Comparison of ENCODE assay signal across 8 cellular contexts in genomic region chr19:57435062-57435978, GRCh38. TPM values are rescaled to one million over a fixed set of nuclear protein-coding genes. Genes with fewer than 3 reads are reported as not detected.
A peak's percentile ranks its signal among the peaks of the same experiment; 100 is the strongest.
DNase-seq lines count a peak whose midpoint lies in the region; ATAC-seq and TF ChIP-seq lines count a peak whose summit lies in the region.

ZNF749 (plus strand) TSS chr19:57435325; CDS start chr19:57435579, 254 bp downstream.

- intact Hi-C loops in CD14-positive monocyte (cut with micrococcal nuclease): loop anchor here (2.0 to 10.0 kb wide), 4 partner anchors 25 to 71 kb away; partner anchors contain the start of genes ZNF17 (in 2 of the 2), TRAPPC2B (in 1 of the 2), ZNF419 (in 1 of the 2) and ZNF547 (in 1 of the 2)
- intact Hi-C loops in dendritic cell treated with granulocyte-macrophage colony-stimulating factor and Interleukin-4, amounts not matched to agents 40 ng/mL and 50 ng/mL, for 4 days (cut with micrococcal nuclease): loop anchor here (1.0 to 5.0 kb wide), 3 partner anchors 24 to 46 kb away; partner anchors contain the start of genes ZNF17, ZNF548 and ZNF772

- H3K4me1 Mint-ChIP-seq in CD14-positive monocyte: peaks cover 22% of the 10 kb centered on the region
- H3K4me1 Mint-ChIP-seq in dendritic cell treated with granulocyte-macrophage colony-stimulating factor and Interleukin-4, amounts not matched to agents 40 ng/mL and 50 ng/mL, for 4 days (ENCODE audit: low read depth): peaks cover 21% of the 10 kb centered on the region

- H3K9me3 Mint-ChIP-seq in CD14-positive monocyte: peaks cover 28 to 62% (median 41%) of the 10 kb centered on the region in 7 donors
- H3K9me3 Mint-ChIP-seq in dendritic cell treated with granulocyte-macrophage colony-stimulating factor and Interleukin-4, amounts not matched to agents 40 ng/mL and 50 ng/mL, for 4 days: peaks cover 61% of the 10 kb centered on the region

- peaks cover 0 to 4% (median 1%) of the 10 kb centered on the region in 3 donors for H3K27me3 Mint-ChIP-seq in CD14-positive monocyte (ENCODE audit: low read depth in 3 of 3)
- H3K27me3 Mint-ChIP-seq in dendritic cell treated with granulocyte-macrophage colony-stimulating factor and Interleukin-4, amounts not matched to agents 40 ng/mL and 50 ng/mL, for 4 days: no peaks in the 10 kb centered on the region

- H3K4me3 Mint-ChIP-seq in CD14-positive monocyte: peak within 1 kb of the TSS; percentile 91 to 96
- peak within 1 kb of the TSS; percentile 83 for H3K4me3 Mint-ChIP-seq in dendritic cell treated with granulocyte-macrophage colony-stimulating factor and Interleukin-4, amounts not matched to agents 40 ng/mL and 50 ng/mL, for 4 days

- peaks cover 12 to 19% of the 10 kb centered on the region in 2 donors for H3K36me3 Mint-ChIP-seq in CD14-positive monocyte
- peaks cover 43% of the 10 kb centered on the region for H3K36me3 Mint-ChIP-seq in dendritic cell treated with granulocyte-macrophage colony-stimulating factor and Interleukin-4, amounts not matched to agents 40 ng/mL and 50 ng/mL, for 4 days (ENCODE audit: low read depth)

- no peak for TF ChIP-seq CTCF in CD14-positive monocyte (IDR thresholded peaks at IDR 0.05)

- DNase-seq in CD14-positive monocyte (ENCODE audit: low spot score) (peak; percentile 96), NCI-H748 treated with DMSO at 0.1 percent for 48 hours (lab: John Stamatoyannopoulos, UW) (peak; percentile 99), left lobe of liver (ENCODE audit: low spot score) (peak; percentile 98)
- peak; percentile 96 for DNase-seq in activated CD4-positive, alpha-beta T cell treated with anti-CD3 and anti-CD28 coated beads, Interleukin-2, amount 50 U/mL, for 1 hour
- DNase-seq in stimulated activated CD4-positive, alpha-beta T cell treated with anti-CD3 and anti-CD28 coated beads, Interleukin-2, amount 100 ng/mL, for 24 hours: peak; percentile 93 to 97

- ATAC-seq in GM19397 (IDR thresholded peaks at IDR 0.05; ENCODE audit: unreplicated experiment) (peak; percentile 97), HG03565 (IDR thresholded peaks at IDR 0.05; ENCODE audit: unreplicated experiment) (peak; percentile 95), left lobe of liver (peak; percentile 99)

- peak within 1 kb of the TSS; percentile 49 to 89 (median 69) for H3K27ac Mint-ChIP-seq in CD14-positive monocyte
- peak within 1 kb of the TSS; percentile 76 for H3K27ac Mint-ChIP-seq in dendritic cell treated with granulocyte-macrophage colony-stimulating factor and Interleukin-4, amounts not matched to agents 40 ng/mL and 50 ng/mL, for 4 days

RNA-seq across cellular contexts. Expression of gene ZNF749, which starts in this region (rescaled TPM):
- polyA plus RNA-seq in CD14-positive monocyte: 1 to 10 TPM; 3.4 to 9.0 TPM
- 3.1 TPM for total RNA-seq in left lobe of liver

Comparison
In these comparisons a context has a peak if more than half of its experiments do, and no peak if none do; other contexts are left out.
1. Peak in every context shown above with its lines: DNase-seq and ATAC-seq.